11 cellular contexts compared by ENCODE assay signal in genomic region chr12:6627598-6627997, GRCh38. TPM values are rescaled to one million over a fixed set of nuclear protein-coding genes. Genes with fewer than 3 reads are reported as not detected.
DNase-seq lines count a peak whose midpoint lies in the region; ATAC-seq lines count a peak whose summit lies in the region.
"Had no signal": no experiment of that assay in that cellular context is flagged by ENCODE, and none has a peak within 500 bp of the region (broad histone marks: within the 10 kb centered on the region; RNA-seq: fewer than 3 reads in every experiment).

No MANE protein-coding gene starts in this region.

- no peaks in the 10 kb centered on the region for H3K9me3 Mint-ChIP-seq in activated CD4-positive, alpha-beta T cell treated with anti-CD3 and anti-CD28 coated beads for 36 hours (ENCODE audit: low read depth)

- H3K27me3 Mint-ChIP-seq in activated CD4-positive, alpha-beta T cell treated with anti-CD3 and anti-CD28 coated beads for 36 hours = no peaks in the 10 kb centered on the region

- intact Hi-C loops in activated CD4-positive, alpha-beta T cell treated with anti-CD3 and anti-CD28 coated beads for 36 hours (cut with DNase I, micrococcal nuclease) = no loop called here

- in situ Hi-C loops in KBM-7 (cut with MboI; ENCODE audit: low pct_unique_long_range_greater_than_20kb, low sequenced_read_pairs) = no loop called here

- POLR2A ChIA-PET in activated CD4-positive, alpha-beta T cell treated with anti-CD3 and anti-CD28 coated beads for 36 hours (lab: Charles Lee) = interaction anchor here (0.6 kb wide), 2 partner anchors 20 to 22 kb away, joined by 3 to 8 read pairs; partner anchors contain the start of gene ACRBP

- no peaks in the 10 kb centered on the region for H3K36me3 Mint-ChIP-seq in activated CD4-positive, alpha-beta T cell treated with anti-CD3 and anti-CD28 coated beads for 36 hours (ENCODE audit: low read depth)

- H3K4me1 Mint-ChIP-seq in activated CD4-positive, alpha-beta T cell treated with anti-CD3 and anti-CD28 coated beads for 36 hours = peaks cover 41% of the 10 kb centered on the region

- peak overlapping the region; percentile 86 for H3K27ac Mint-ChIP-seq in activated CD4-positive, alpha-beta T cell treated with anti-CD3 and anti-CD28 coated beads for 36 hours

- CTCF ChIA-PET in activated CD4-positive, alpha-beta T cell treated with anti-CD3 and anti-CD28 coated beads for 36 hours (lab: Charles Lee) = interaction anchor here (0.6 to 1.7 kb wide), 6 partner anchors 8 to 198 kb away, joined by 3 to 6 read pairs (median 3); partner anchors contain the start of gene MLF2

- peak; percentile 61 for ATAC-seq in activated CD4-positive, alpha-beta T cell treated with anti-CD3 and anti-CD28 coated beads for 36 hours
- ATAC-seq in stimulated activated naive CD8-positive, alpha-beta T cell treated with anti-CD3 and anti-CD28 coated beads, Interleukin-15, Interleukin-2, amounts not matched to agents 100 U/mL and 50 U/mL, for 24 hours = peak; percentile 41
- ATAC-seq in GM19455 (IDR thresholded peaks at IDR 0.05; ENCODE audit: unreplicated experiment) = no peak
- ATAC-seq: right cardiac atrium had no signal

- peak; percentile 49 for DNase-seq in activated CD4-positive, alpha-beta T cell treated with anti-CD3 and anti-CD28 coated beads for 36 hours
- no peak for DNase-seq in activated CD4-positive, alpha-beta T cell treated with anti-CD3 and anti-CD28 coated beads for 48 hours
- DNase-seq in NCI-H82 (lab: John Stamatoyannopoulos, UW) (peak; percentile 92), KBM-7 (no peak), DMS 273 (lab: John Stamatoyannopoulos, UW; ENCODE audit: unreplicated experiment) (no peak)
- DNase-seq in activated effector memory CD4-positive, alpha-beta T cell treated with Interleukin-2 at 50 U/mL for 16 hours = peak; percentile 32
- DNase-seq in stimulated activated naive CD8-positive, alpha-beta T cell treated with anti-CD3 and anti-CD28 coated beads, Interleukin-15, Interleukin-2, amounts not matched to agents 100 U/mL and 50 U/mL, for 24 hours = no peak
- DNase-seq: NCI-H2171 treated with DMSO at 0.1 percent for 48 hours; right cardiac atrium; stimulated activated CD8-positive, alpha-beta memory T cell treated with anti-CD3 and anti-CD28 coated beads, Interleukin-4, amount 100 ng/mL, for 48 hours had no signal

- peak overlapping the region; percentile 63 for H3K4me3 Mint-ChIP-seq in activated CD4-positive, alpha-beta T cell treated with anti-CD3 and anti-CD28 coated beads for 36 hours

RNA-seq across cellular contexts. Expression of gene LPAR5, which starts 8.2 kb away (rescaled TPM):
- total RNA-seq in activated CD4-positive, alpha-beta T cell treated with anti-CD3 and anti-CD28 coated beads for 36 hours = 1 to 10 TPM; 3.5 TPM

RNA-seq across cellular contexts. Expression of gene ACRBP, which starts 19.6 kb away (rescaled TPM):
- 1 to 10 TPM; 1.7 to 3.3 TPM for total RNA-seq in activated CD4-positive, alpha-beta T cell treated with anti-CD3 and anti-CD28 coated beads for 36 hours

RNA-seq across cellular contexts. Expression of gene CHD4, which starts 20.4 kb away (rescaled TPM):
- total RNA-seq in activated CD4-positive, alpha-beta T cell treated with anti-CD3 and anti-CD28 coated beads for 36 hours = 100 to 1,000 TPM; 279 to 322 TPM

RNA-seq across cellular contexts. Expression of gene ING4, which starts 35.3 kb away (rescaled TPM):
- total RNA-seq in activated CD4-positive, alpha-beta T cell treated with anti-CD3 and anti-CD28 coated beads for 36 hours = 10 to 100 TPM; 14.9 to 17.6 TPM

RNA-seq across cellular contexts. Expression of gene NOP2, which starts 59.5 kb away (rescaled TPM):
- 10 to 100 TPM; 93.2 to 97.1 TPM for total RNA-seq in activated CD4-positive, alpha-beta T cell treated with anti-CD3 and anti-CD28 coated beads for 36 hours

Comparison
In these comparisons a context has a peak if more than half of its experiments do, and no peak if none do; other contexts are left out.
1. DNase-seq: peak in activated CD4-positive, alpha-beta T cell treated with anti-CD3 and anti-CD28 coated beads for 36 hours (single experiment), NCI-H82 (single experiment) and activated effector memory CD4-positive, alpha-beta T cell treated with Interleukin-2 at 50 U/mL for 16 hours (single experiment); none in activated CD4-positive, alpha-beta T cell treated with anti-CD3 and anti-CD28 coated beads for 48 hours (single experiment), stimulated activated naive CD8-positive, alpha-beta T cell treated with anti-CD3 and anti-CD28 coated beads, Interleukin-15, Interleukin-2, amounts not matched to agents 100 U/mL and 50 U/mL, for 24 hours (single experiment), KBM-7 (single experiment) and DMS 273 (single experiment).